Comparison of ENCODE assay signal across 1 cellular context in genomic region chr4:112648263-112649054, GRCh38.
TF ChIP-seq lines count a peak whose summit lies in the region.

No MANE protein-coding gene starts in this region.

TF ChIP-seq in WTC11, 78 proteins besides CTCF, POLR2A, EP300 and RAD21 (continued from another document and continues in another):
- TF ChIP-seq STAT6 (CRISPR knock-in tag; conservative IDR thresholded peaks at IDR 0.05; ENCODE audit: low read depth) (no peak), USF1 (CRISPR knock-in tag; IDR thresholded peaks at IDR 0.05) (0 out of 2 replicates have a peak, but pooled peaks have one; percentile 33), KAT7 (CRISPR knock-in tag; IDR thresholded peaks at IDR 0.05; ENCODE audit: borderline replicate concordance) (peak; percentile 87; the same call in 1 of the 2 replicates), ERG (CRISPR knock-in tag; IDR thresholded peaks at IDR 0.05) (peak; percentile 91), JAZF1 (CRISPR knock-in tag; IDR thresholded peaks at IDR 0.05) (no peak), ELF4 (CRISPR knock-in tag; IDR thresholded peaks at IDR 0.05; ENCODE audit: low read depth) (no peak), NR2C2 (CRISPR knock-in tag; IDR thresholded peaks at IDR 0.05) (no peak), CDX4 (CRISPR knock-in tag; IDR thresholded peaks at IDR 0.05; ENCODE audit: borderline replicate concordance) (no peak), FOXK1 (CRISPR knock-in tag; IDR thresholded peaks at IDR 0.05) (no peak), TEAD1 (CRISPR knock-in tag; IDR thresholded peaks at IDR 0.05) (peak; percentile 54), NR1H2 (CRISPR knock-in tag; IDR thresholded peaks at IDR 0.05) (no peak), NFYB (CRISPR knock-in tag; conservative IDR thresholded peaks at IDR 0.05; ENCODE audit: low read depth) (no peak), E2F5 (CRISPR knock-in tag; IDR thresholded peaks at IDR 0.05) (no peak), ESRRA (CRISPR knock-in tag; IDR thresholded peaks at IDR 0.05; ENCODE audit: borderline replicate concordance) (peak; percentile 42; the same call in 1 of the 2 replicates), OVOL2 (CRISPR knock-in tag; IDR thresholded peaks at IDR 0.05; ENCODE audit: borderline replicate concordance) (no peak), ZNF121 (CRISPR knock-in tag; IDR thresholded peaks at IDR 0.05) (no peak), MLX (CRISPR knock-in tag; IDR thresholded peaks at IDR 0.05) (no peak), PRRX2 (CRISPR knock-in tag; IDR thresholded peaks at IDR 0.05) (peak; percentile 91), HMGXB4 (CRISPR knock-in tag; IDR thresholded peaks at IDR 0.05) (0 out of 2 replicates have a peak, but pooled peaks have one; percentile 42), NFE2L1 (CRISPR knock-in tag; IDR thresholded peaks at IDR 0.05) (peak; percentile 80), CBFB (CRISPR knock-in tag; IDR thresholded peaks at IDR 0.05; ENCODE audit: low read depth) (no peak), ZNF219 (CRISPR knock-in tag; IDR thresholded peaks at IDR 0.05; ENCODE audit: borderline replicate concordance) (no peak), CREM (CRISPR knock-in tag; IDR thresholded peaks at IDR 0.05) (no peak; the same call in 1 of the 2 replicates), ZNF232 (CRISPR knock-in tag; IDR thresholded peaks at IDR 0.05) (no peak), AR (CRISPR knock-in tag; IDR thresholded peaks at IDR 0.05) (peak; percentile 93), ZNF396 (CRISPR knock-in tag; IDR thresholded peaks at IDR 0.05; ENCODE audit: borderline replicate concordance) (no peak), ZNF317 (CRISPR knock-in tag; IDR thresholded peaks at IDR 0.05; ENCODE audit: borderline replicate concordance, low read depth) (no peak), ARID4B (CRISPR knock-in tag; IDR thresholded peaks at IDR 0.05; ENCODE audit: borderline replicate concordance) (no peak), ZMAT4 (CRISPR knock-in tag; IDR thresholded peaks at IDR 0.05) (0 out of 2 replicates have a peak, but pooled peaks have one; percentile 69), AFF4 (CRISPR knock-in tag; IDR thresholded peaks at IDR 0.05; ENCODE audit: borderline replicate concordance) (peak; percentile 100), GABPB1 (CRISPR knock-in tag; IDR thresholded peaks at IDR 0.05) (no peak), ATF6 (CRISPR knock-in tag; IDR thresholded peaks at IDR 0.05) (no peak), SMAD3 (CRISPR knock-in tag; IDR thresholded peaks at IDR 0.05; ENCODE audit: borderline replicate concordance) (no peak)
